ENCODE assay signal across 8 cellular contexts in the genomic region with DNA sequence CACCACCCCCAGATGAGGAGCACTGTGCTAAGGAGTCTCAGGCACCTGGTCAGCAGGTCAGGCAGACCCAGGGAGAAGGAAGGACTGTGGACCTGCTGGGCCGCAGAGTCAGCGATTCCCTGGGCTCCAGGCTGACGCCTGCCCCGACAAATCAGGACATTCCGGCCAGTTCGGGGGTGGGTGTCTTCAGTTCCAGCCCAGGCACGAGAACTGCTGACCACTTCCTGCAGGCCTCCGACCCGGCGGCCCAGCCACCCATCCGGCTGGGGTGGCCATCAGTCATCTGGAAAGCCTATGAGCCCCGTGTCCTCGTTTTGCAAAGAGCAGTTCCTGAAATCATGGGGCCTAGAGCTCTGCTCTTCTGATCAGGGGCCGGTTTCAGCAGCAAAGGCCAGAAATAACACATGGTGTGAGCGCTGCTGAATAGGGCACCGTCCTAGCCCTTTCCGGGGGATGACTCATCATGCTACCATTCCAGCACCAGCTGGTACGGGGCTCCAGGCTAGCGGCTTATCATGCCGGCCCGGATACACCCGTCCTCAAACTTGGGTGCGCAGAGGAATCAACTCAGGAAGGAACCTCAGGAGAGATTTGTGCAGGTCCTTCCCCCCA. TPM values are rescaled to one million over a fixed set of nuclear protein-coding genes. Genes with fewer than 3 reads are reported as not detected.
DNase-seq lines count a peak whose midpoint lies in the region; ATAC-seq and TF ChIP-seq lines count a peak whose summit lies in the region.

No MANE protein-coding gene starts in this region.

- H3K9me3 Mint-ChIP-seq in CD14-positive monocyte = peaks cover 0 to 2% (median 0%) of the 10 kb centered on the region in 7 donors

- RAD21 ChIA-PET in HCT116 (lab: Charles Lee; ENCODE audit: low non-redundant PET in 1 of 2, low total read pairs in 2 of 2, uncharacterized antibody in 2 of 2, unreplicated experiment in 2 of 2) = interaction anchor here (1.8 to 1.9 kb wide), 1 partner anchor 14 kb away, joined by 6 to 8 read pairs; no protein-coding TSS in a partner anchor

- H3K9me3 ChIP-seq in HCT116 (ENCODE audit: control insufficient read depth in 1 of 2, insufficient read depth in 1 of 2, low read depth in 1 of 2, low read length in 2 of 2) = no peaks in the 10 kb centered on the region

- H3K27me3 Mint-ChIP-seq in CD14-positive monocyte (ENCODE audit: low read depth in 3 of 3) = peaks cover 4 to 14% (median 11%) of the 10 kb centered on the region in 3 donors

- POLR2A ChIA-PET in HCT116 (lab: Charles Lee) = interaction anchor here (1.1 kb wide), 1 partner anchor 14 kb away, joined by 4 read pairs; no protein-coding TSS in a partner anchor

- TF ChIP-seq CTCF in CD14-positive monocyte (IDR thresholded peaks at IDR 0.05) (no peak), HCT116 (IDR thresholded peaks at IDR 0.05 in 2 of 3, conservative IDR thresholded peaks at IDR 0.05 in 1 of 3; ENCODE audit: borderline replicate concordance in 1 of 3, insufficient read depth in 1 of 3, low read depth in 2 of 3, low read length in 2 of 3) (no peak)

- intact Hi-C loops in CD14-positive monocyte (cut with micrococcal nuclease) (no loop called here), HCT116 (cut with micrococcal nuclease) (no loop called here)

- H3K9me2 ChIP-seq in HCT116 (ENCODE audit: insufficient read depth) = no peaks in the 10 kb centered on the region

- peak; percentile 82 for ATAC-seq in HCT116
- no peak for ATAC-seq in HG02870 (IDR thresholded peaks at IDR 0.05; ENCODE audit: unreplicated experiment)

- H3K4me3 Mint-ChIP-seq in CD14-positive monocyte = peak overlapping the region; percentile 41 to 70

- peak; percentile 34 for TF ChIP-seq POLR2A in HCT116 (IDR thresholded peaks at IDR 0.05; ENCODE audit: borderline replicate concordance, extremely low read depth, insufficient read depth, insufficient read length)

- H3K36me3 ChIP-seq in HCT116 (ENCODE audit: control insufficient read depth in 1 of 2, insufficient read depth in 2 of 2, low read length in 2 of 2) = no peaks in the 10 kb centered on the region

- H4K20me1 ChIP-seq in HCT116 (ENCODE audit: insufficient read depth) = no peaks in the 10 kb centered on the region

- peaks cover 2 to 6% of the 10 kb centered on the region in 2 donors for H3K36me3 Mint-ChIP-seq in CD14-positive monocyte

- peaks cover 20 to 62% of the 10 kb centered on the region in 2 experiments for H3K4me1 ChIP-seq in HCT116 (ENCODE audit: control insufficient read depth in 1 of 2, insufficient read depth in 2 of 2, low read length in 2 of 2)

- peak overlapping the region; percentile 88 for H3K4me2 ChIP-seq in HCT116 (ENCODE audit: low read length)

- peak overlapping the region; percentile 66 for H3K9ac ChIP-seq in HCT116 (ENCODE audit: low read length)

- DNase-seq in CD14-positive monocyte (ENCODE audit: low spot score) = peak; percentile 90
- peak; percentile 69 for DNase-seq in HCT116 (ENCODE audit: low read depth, low spot score)
- peak; percentile 92 for DNase-seq in SKM-1 (lab: John Stamatoyannopoulos, UW; ENCODE audit: unreplicated experiment)
- peak; percentile 74 for DNase-seq in glomerular visceral epithelial cell (ENCODE audit: extremely low spot score)
- DNase-seq in putamen (ENCODE audit: low spot score) = peak; percentile 52
- no peak for DNase-seq in GOT3 (lab: John Stamatoyannopoulos, UW)
- DNase-seq in stimulated activated CD4-positive, alpha-beta T cell treated with anti-CD3 and anti-CD28 coated beads, Interleukin-12 subunit alpha, Interleukin-12 subunit beta, amount 100 ng/mL, for 4 hours = no peak

- peak overlapping the region; percentile 47 to 58 for H3K4me3 ChIP-seq in HCT116 (replicated peaks in 1 of 2; ENCODE audit: low read depth in 1 of 2, low read length in 2 of 2)

- TF ChIP-seq RAD21 in HCT116 (IDR thresholded peaks at IDR 0.05; ENCODE audit: low read depth) = no peak

- no peaks in the 10 kb centered on the region for H3K27me3 ChIP-seq in HCT116 (ENCODE audit: insufficient read depth, low read length)

- CTCF ChIA-PET in HCT116 (lab: Charles Lee) = interaction anchor here (1.3 to 5.1 kb wide), 2 partner anchors 12 to 15 kb away, joined by 4 to 36 read pairs; no protein-coding TSS in a partner anchor

- H3K27ac Mint-ChIP-seq in CD14-positive monocyte = peak overlapping the region; percentile 86 to 95 (median 91)

- H3K27ac ChIP-seq in HCT116 (ENCODE audit: low read depth, low read length) = peak overlapping the region; percentile 97

- H2AFZ ChIP-seq in HCT116 (ENCODE audit: low read depth, low read length, poor library complexity, severe bottlenecking) = peak overlapping the region; percentile 81

- BruUV-seq in HCT116 (replicated peaks; lab: Mats Ljungman, UMichigan) = no TSS peak

- peaks cover 41% of the 10 kb centered on the region for H3K4me1 Mint-ChIP-seq in CD14-positive monocyte

- no peaks in the 10 kb centered on the region for H3K79me2 ChIP-seq in HCT116 (ENCODE audit: insufficient read depth, low read length)

TF ChIP-seq in HCT116, 20 proteins besides CTCF, POLR2A, EP300 and RAD21:
- TF ChIP-seq YY1 (IDR thresholded peaks at IDR 0.05; ENCODE audit: extremely low read depth, insufficient replicate concordance, low read depth, low read length) (peak; percentile 64), EZH2phosphoT487 (IDR thresholded peaks at IDR 0.05; ENCODE audit: borderline replicate concordance) (no peak), TCF7L2 (IDR thresholded peaks at IDR 0.05; ENCODE audit: borderline replicate concordance, extremely low read depth, insufficient read depth, insufficient read length) (peak; percentile 55), EGR1 (IDR thresholded peaks at IDR 0.05; ENCODE audit: low read depth) (no peak), POLR2AphosphoS5 (IDR thresholded peaks at IDR 0.05; ENCODE audit: low read depth, low read length) (peak; percentile 69), ZFX (IDR thresholded peaks at IDR 0.05) (peak; percentile 79), CBX3 (IDR thresholded peaks at IDR 0.05; ENCODE audit: low read depth) (no peak), CEBPB (IDR thresholded peaks at IDR 0.05; ENCODE audit: low read depth) (no peak), SIN3A (IDR thresholded peaks at IDR 0.05; ENCODE audit: low read depth) (no peak)
- TF ChIP-seq, protein P1, sequence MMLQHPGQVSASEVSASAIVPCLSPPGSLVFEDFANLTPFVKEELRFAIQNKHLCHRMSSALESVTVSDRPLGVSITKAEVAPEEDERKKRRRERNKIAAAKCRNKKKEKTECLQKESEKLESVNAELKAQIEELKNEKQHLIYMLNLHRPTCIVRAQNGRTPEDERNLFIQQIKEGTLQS (IDR thresholded peaks at IDR 0.05) = no peak

RNA-seq across cellular contexts. Expression of a gene that starts 7.8 kb away (rescaled TPM):
- 10 to 100 TPM; 36.9 to 41.9 TPM for polyA plus RNA-seq in CD14-positive monocyte
- 12.5 TPM for total RNA-seq in HCT116 (2021; ENCODE audit: unreplicated experiment)
- 8.8 and 10.0 TPM in 2 replicates for polyA plus RNA-seq in HCT116 (2012)

RNA-seq across cellular contexts. Expression of a gene that starts 32.6 kb away (rescaled TPM):
- polyA plus RNA-seq in CD14-positive monocyte = not detected
- 6.1 TPM for total RNA-seq in HCT116 (2021; ENCODE audit: unreplicated experiment)
- 5.1 TPM in 2 replicates for polyA plus RNA-seq in HCT116 (2012)

Comparison
In these comparisons a context has a peak if more than half of its experiments do, and no peak if none do; other contexts are left out.
1. DNase-seq: peak in CD14-positive monocyte (single experiment), HCT116 (single experiment), SKM-1 (single experiment), glomerular visceral epithelial cell (single experiment) and putamen (single experiment); none in GOT3 (single experiment) and stimulated activated CD4-positive, alpha-beta T cell treated with anti-CD3 and anti-CD28 coated beads, Interleukin-12 subunit alpha, Interleukin-12 subunit beta, amount 100 ng/mL, for 4 hours (single experiment).